Comparison of ENCODE assay signal across 1 cellular context in genomic region chr7:6399351-6399750, GRCh38.
A peak's percentile ranks its signal among the peaks of the same experiment; 100 is the strongest.
TF ChIP-seq lines count a peak whose summit lies in the region.

No MANE protein-coding gene starts in this region.

TF ChIP-seq in K562, 482 proteins besides CTCF, POLR2A, EP300 and RAD21:
- TF ChIP-seq TEAD2 (tag; IDR thresholded peaks at IDR 0.05) (no peak), POLR2G (IDR thresholded peaks at IDR 0.05; ENCODE audit: low read depth, low read length) (0 out of 2 replicates have a peak, but pooled peaks have one; percentile 8)
TF ChIP-seq in K562: peak in this region for 1.
